In genomic region chr11:106644824-106645223, GRCh38 we compare ENCODE assay signal across 19 cellular contexts.
DNase-seq lines count a peak whose midpoint lies in the region; TF ChIP-seq lines count a peak whose summit lies in the region.
"Had no signal": no experiment of that assay in that cellular context is flagged by ENCODE, and none has a peak within 500 bp of the region (broad histone marks: within the 10 kb centered on the region; RNA-seq: fewer than 3 reads in every experiment).

No MANE protein-coding gene starts in this region.

- H3K4me3 ChIP-seq in fibroblast of lung (replicated peaks in 1 of 4; ENCODE audit: control extremely low read depth in 1 of 4, insufficient read depth in 1 of 4, low read depth in 3 of 4, low read length in 4 of 4): no peak overlapping the region
- H3K4me3 ChIP-seq: esophagus squamous epithelium, K562 had no signal

- H3K4me2 ChIP-seq in fibroblast of lung (ENCODE audit: extremely low read depth, insufficient read depth, low read length): no peak overlapping the region

- no peaks in the 10 kb centered on the region for H3K79me2 ChIP-seq in fibroblast of lung (ENCODE audit: control insufficient read depth, insufficient read depth, low read length)

- H4K20me1 ChIP-seq in fibroblast of lung (ENCODE audit: control insufficient read depth, extremely low read depth, insufficient read depth, low read length): no peaks in the 10 kb centered on the region

- no peaks in the 10 kb centered on the region for H3K9me3 ChIP-seq in fibroblast of lung (ENCODE audit: control insufficient read depth, insufficient read depth, low read depth, low read length)
- H3K9me3 ChIP-seq: BE2C had no signal

- DNase-seq in H4 (ENCODE audit: low spot score): peak; percentile 72
- peak; percentile 62 for DNase-seq in RPMI7951 (ENCODE audit: low read depth)
- peak; percentile 28 to 70 for DNase-seq in fibroblast of lung (ENCODE audit: low read depth in 2 of 2)
- DNase-seq in non-pigmented ciliary epithelial cell (ENCODE audit: low read depth): peak; percentile 40
- DNase-seq in DMS79 (lab: John Stamatoyannopoulos, UW): no peak
- no peak for DNase-seq in HK-2 (ENCODE audit: unreplicated experiment)
- no peak for DNase-seq in 8988T
- DNase-seq: activated CD4-positive, alpha-beta T cell treated with anti-CD3 and anti-CD28 coated beads, Interleukin-2, amount 10 ng/mL, durations not matched to agents 24 days and 14 days; BE2C; Caco-2; central memory CD4-positive, alpha-beta T cell; esophagus squamous epithelium; GF-D8; NCI-H2029; NCI-H510A; SHP77; stimulated activated CD4-positive, alpha-beta T cell treated with anti-CD3 and anti-CD28 coated beads, Interleukin-1b, Interleukin-23, amount 100 ng/mL, for 48 hours; T-helper 1 cell had no signal

- no peak overlapping the region for H3K9ac ChIP-seq in fibroblast of lung (ENCODE audit: insufficient read depth, low read length)

- H3K27ac ChIP-seq in fibroblast of lung (ENCODE audit: insufficient read depth, low read length): no peak overlapping the region
- H3K27ac ChIP-seq: esophagus squamous epithelium had no signal

- peak overlapping the region; percentile 9 for H2AFZ ChIP-seq in fibroblast of lung (ENCODE audit: low read length)

- no peaks in the 10 kb centered on the region for H3K4me1 ChIP-seq in fibroblast of lung (ENCODE audit: control insufficient read depth, extremely low read depth, insufficient read depth, low read length)
- H3K4me1 ChIP-seq: BE2C, Caco-2, esophagus squamous epithelium had no signal

- H3K27me3 ChIP-seq in fibroblast of lung (ENCODE audit: control insufficient read depth, insufficient read depth, low read length): no peaks in the 10 kb centered on the region
- H3K27me3 ChIP-seq: BE2C, esophagus squamous epithelium had no signal

- TF ChIP-seq CTCF in fibroblast of lung (conservative IDR thresholded peaks at IDR 0.05 in 1 of 2, IDR thresholded peaks at IDR 0.05 in 1 of 2; ENCODE audit: low read depth in 1 of 2, low read length in 2 of 2): no peak

- H3K36me3 ChIP-seq in fibroblast of lung (ENCODE audit: control insufficient read depth, insufficient read depth, low read length): no peaks in the 10 kb centered on the region
- H3K36me3 ChIP-seq: BE2C, esophagus squamous epithelium had no signal

Comparison
In these comparisons a context has a peak if more than half of its experiments do, and no peak if none do; other contexts are left out.
1. DNase-seq: peak in H4 (single experiment), RPMI7951 (single experiment), fibroblast of lung (2 of 2) and non-pigmented ciliary epithelial cell (single experiment); none in DMS79 (single experiment), HK-2 (single experiment) and 8988T (single experiment).